1 cellular context compared by ENCODE assay signal in genomic region chr20:8809107-8809953, GRCh38.
TF ChIP-seq lines count a peak whose summit lies in the region.

No MANE protein-coding gene starts in this region.

TF ChIP-seq in HepG2, 621 proteins besides CTCF, POLR2A, EP300 and RAD21 (continued from another document and continues in another):
- 0 out of 2 replicates have a peak, but pooled peaks have one; percentile 34 for TF ChIP-seq UBTF (CRISPR knock-in tag; IDR thresholded peaks at IDR 0.05)
- TF ChIP-seq U2AF2 (IDR thresholded peaks at IDR 0.05; ENCODE audit: low read depth, low read length), result no peak
- peak; percentile 95 for TF ChIP-seq TBX2 (CRISPR knock-in tag; IDR thresholded peaks at IDR 0.05; ENCODE audit: borderline replicate concordance)
- TF ChIP-seq ZBTB37 (CRISPR knock-in tag; IDR thresholded peaks at IDR 0.05), result no peak
- TF ChIP-seq TARDBP (CRISPR knock-in tag; IDR thresholded peaks at IDR 0.05), result peak; percentile 53; the same call in 1 of the 2 replicates
- no peak for TF ChIP-seq REL (CRISPR knock-in tag; conservative IDR thresholded peaks at IDR 0.05)
- no peak for TF ChIP-seq MZF1 (CRISPR knock-in tag; IDR thresholded peaks at IDR 0.05; ENCODE audit: borderline replicate concordance)
- TF ChIP-seq NFIC (IDR thresholded peaks at IDR 0.05; ENCODE audit: low read length), result 0 out of 2 replicates have a peak, but pooled peaks have one; percentile 66
- TF ChIP-seq NR1H2 (CRISPR knock-in tag; IDR thresholded peaks at IDR 0.05; ENCODE audit: borderline replicate concordance, low read depth), result no peak
- peak; percentile 79; the same call in 1 of the 2 replicates for TF ChIP-seq ZNF713 (CRISPR knock-in tag; IDR thresholded peaks at IDR 0.05)
- TF ChIP-seq ZBTB26 (CRISPR knock-in tag; IDR thresholded peaks at IDR 0.05; ENCODE audit: borderline replicate concordance), result no peak
- TF ChIP-seq ATF5 (CRISPR knock-in tag; IDR thresholded peaks at IDR 0.05; ENCODE audit: low read depth), result no peak
- TF ChIP-seq ZBTB3 (CRISPR knock-in tag; IDR thresholded peaks at IDR 0.05; ENCODE audit: borderline replicate concordance, low read depth), result no peak
- TF ChIP-seq ZNF230 (CRISPR knock-in tag; IDR thresholded peaks at IDR 0.05), result no peak; the same call in 1 of the 2 replicates
- TF ChIP-seq ZNF362 (CRISPR knock-in tag; IDR thresholded peaks at IDR 0.05; ENCODE audit: borderline replicate concordance), result peak; percentile 5; the same call in 1 of the 2 replicates
- no peak for TF ChIP-seq ZNF235 (CRISPR knock-in tag; IDR thresholded peaks at IDR 0.05; ENCODE audit: borderline replicate concordance)
- TF ChIP-seq JDP2 (CRISPR knock-in tag; IDR thresholded peaks at IDR 0.05; ENCODE audit: borderline replicate concordance), result no peak
- no peak for TF ChIP-seq ELF4 (CRISPR knock-in tag; IDR thresholded peaks at IDR 0.05; ENCODE audit: borderline replicate concordance)
- peak; percentile 84 for TF ChIP-seq PITX1 (CRISPR knock-in tag; IDR thresholded peaks at IDR 0.05)
- no peak for TF ChIP-seq NBN (conservative IDR thresholded peaks at IDR 0.05)
- no peak for TF ChIP-seq NFE2L1 (CRISPR knock-in tag; IDR thresholded peaks at IDR 0.05; ENCODE audit: borderline replicate concordance)
- TF ChIP-seq TFE3 (CRISPR knock-in tag; IDR thresholded peaks at IDR 0.05), result no peak
- no peak for TF ChIP-seq TEAD2 (CRISPR knock-in tag; IDR thresholded peaks at IDR 0.05)
- TF ChIP-seq ZNF7 (CRISPR knock-in tag; IDR thresholded peaks at IDR 0.05), result no peak
- TF ChIP-seq TBX3 (IDR thresholded peaks at IDR 0.05; ENCODE audit: borderline replicate concordance), result peak; percentile 42; the same call in 1 of the 2 replicates
- TF ChIP-seq CAMTA2 (CRISPR knock-in tag; IDR thresholded peaks at IDR 0.05; ENCODE audit: borderline replicate concordance), result no peak
- TF ChIP-seq LRRFIP1 (CRISPR knock-in tag; conservative IDR thresholded peaks at IDR 0.05), result no peak
- no peak for TF ChIP-seq ZNF564 (CRISPR knock-in tag; IDR thresholded peaks at IDR 0.05)
- TF ChIP-seq TMF1 (CRISPR knock-in tag; IDR thresholded peaks at IDR 0.05; ENCODE audit: low read depth), result no peak
- no peak for TF ChIP-seq ZNF451 (CRISPR knock-in tag; IDR thresholded peaks at IDR 0.05)
- 0 out of 2 replicates have a peak, but pooled peaks have one; percentile 65 for TF ChIP-seq ZNF547 (CRISPR knock-in tag; IDR thresholded peaks at IDR 0.05)
- TF ChIP-seq SP2 (CRISPR knock-in tag; IDR thresholded peaks at IDR 0.05), result no peak
- no peak for TF ChIP-seq SMARCC2 (IDR thresholded peaks at IDR 0.05)
- no peak for TF ChIP-seq TFDP2 (CRISPR knock-in tag; IDR thresholded peaks at IDR 0.05)
- no peak for TF ChIP-seq TERF1 (CRISPR knock-in tag; IDR thresholded peaks at IDR 0.05)
- no peak for TF ChIP-seq TOPORS (CRISPR knock-in tag; IDR thresholded peaks at IDR 0.05)
- TF ChIP-seq PLRG1 (conservative IDR thresholded peaks at IDR 0.05), result no peak
- TF ChIP-seq TGIF2 (CRISPR knock-in tag; IDR thresholded peaks at IDR 0.05), result no peak
- 0 out of 2 replicates have a peak, but pooled peaks have one; percentile 45 for TF ChIP-seq ZNF430 (CRISPR knock-in tag; IDR thresholded peaks at IDR 0.05)
- TF ChIP-seq CSRNP2 (CRISPR knock-in tag; conservative IDR thresholded peaks at IDR 0.05; ENCODE audit: low read depth), result no peak
- TF ChIP-seq ZNF281 (CRISPR knock-in tag; IDR thresholded peaks at IDR 0.05; ENCODE audit: borderline replicate concordance), result peak; percentile 71; the same call in 1 of the 2 replicates
- no peak for TF ChIP-seq ZNF282 (IDR thresholded peaks at IDR 0.05; ENCODE audit: partially characterized antibody)
- 0 out of 2 replicates have a peak, but pooled peaks have one; percentile 26 for TF ChIP-seq KAT7 (CRISPR knock-in tag; IDR thresholded peaks at IDR 0.05; ENCODE audit: borderline replicate concordance)
- peak; percentile 88 for TF ChIP-seq SALL1 (CRISPR knock-in tag; IDR thresholded peaks at IDR 0.05)
- TF ChIP-seq GZF1 (CRISPR knock-in tag; IDR thresholded peaks at IDR 0.05), result 0 out of 2 replicates have a peak, but pooled peaks have one; percentile 48
- TF ChIP-seq NR3C1 (CRISPR knock-in tag; IDR thresholded peaks at IDR 0.05), result no peak
- TF ChIP-seq SRF (IDR thresholded peaks at IDR 0.05; ENCODE audit: low read depth, low read length), result no peak
- TF ChIP-seq ZMYM4 (CRISPR knock-in tag; IDR thresholded peaks at IDR 0.05), result peak; percentile 95
